8 cellular contexts compared by ENCODE assay signal in genomic region chr17:4903051-4903818, GRCh38. TPM values are rescaled to one million over a fixed set of nuclear protein-coding genes. Genes with fewer than 3 reads are reported as not detected.
DNase-seq lines count a peak whose midpoint lies in the region; ATAC-seq and TF ChIP-seq lines count a peak whose summit lies in the region.

CHRNE (minus strand) TSS chr17:4903098; CDS start chr17:4903063, 35 bp downstream.

- H3K27ac Mint-ChIP-seq in activated CD4-positive, alpha-beta T cell treated with anti-CD3 and anti-CD28 coated beads for 36 hours: peak within 1 kb of the TSS; percentile 72

- no peaks in the 10 kb centered on the region for H3K9me3 ChIP-seq in left lung

- ATAC-seq in GM21529 (IDR thresholded peaks at IDR 0.05; ENCODE audit: unreplicated experiment): peak; percentile 42
- peak; percentile 44 for ATAC-seq in activated CD4-positive, alpha-beta T cell treated with anti-CD3 and anti-CD28 coated beads for 36 hours
- ATAC-seq in left lung: peak; percentile 51
- ATAC-seq in HG03432 (IDR thresholded peaks at IDR 0.05; ENCODE audit: unreplicated experiment): no peak

- H3K4me1 Mint-ChIP-seq in activated CD4-positive, alpha-beta T cell treated with anti-CD3 and anti-CD28 coated beads for 36 hours: peaks cover 26% of the 10 kb centered on the region

- H3K36me3 ChIP-seq in left lung: no peaks in the 10 kb centered on the region

- H3K27ac ChIP-seq in left lung: peak within 1 kb of the TSS; percentile 80 to 85

- TF ChIP-seq CTCF in left lung (IDR thresholded peaks at IDR 0.05): peak; percentile 70 to 80

- H3K27me3 ChIP-seq in left lung: peaks cover 0 to 21% of the 10 kb centered on the region in 2 donors

- CTCF ChIA-PET in activated CD4-positive, alpha-beta T cell treated with anti-CD3 and anti-CD28 coated beads for 36 hours (lab: Charles Lee): interaction anchor here (0.6 to 1.7 kb wide), 18 partner anchors 13 to 710 kb away, joined by 3 to 7 read pairs (median 3); partner anchors contain the start of genes RNF167 and SLC25A11

- no peaks in the 10 kb centered on the region for H3K36me3 Mint-ChIP-seq in activated CD4-positive, alpha-beta T cell treated with anti-CD3 and anti-CD28 coated beads for 36 hours (ENCODE audit: low read depth)

- peak within 1 kb of the TSS in 1 of 2 donors; percentile 54 for H3K4me3 ChIP-seq in left lung

- H3K27me3 Mint-ChIP-seq in activated CD4-positive, alpha-beta T cell treated with anti-CD3 and anti-CD28 coated beads for 36 hours: no peaks in the 10 kb centered on the region

- DNase-seq in AG08395 (ENCODE audit: low spot score) (peak; percentile 43), NCI-H345 (lab: John Stamatoyannopoulos, UW) (peak; percentile 70), cerebellum (ENCODE audit: low spot score) (peak; percentile 76), left lung (peak; percentile 81 to 83)
- peak; percentile 89 for DNase-seq in activated CD4-positive, alpha-beta T cell treated with anti-CD3 and anti-CD28 coated beads for 36 hours
- DNase-seq in stimulated activated CD4-positive, alpha-beta T cell treated with anti-CD3 and anti-CD28 coated beads, Interleukin-4, amount 100 ng/mL, for 24 hours: peak; percentile 83

- peak within 1 kb of the TSS; percentile 65 for H3K4me3 Mint-ChIP-seq in activated CD4-positive, alpha-beta T cell treated with anti-CD3 and anti-CD28 coated beads for 36 hours

- no peaks in the 10 kb centered on the region for H3K9me3 Mint-ChIP-seq in activated CD4-positive, alpha-beta T cell treated with anti-CD3 and anti-CD28 coated beads for 36 hours (ENCODE audit: low read depth)

- POLR2A ChIA-PET in activated CD4-positive, alpha-beta T cell treated with anti-CD3 and anti-CD28 coated beads for 36 hours (lab: Charles Lee): interaction anchor here (0.7 kb wide), 1 partner anchor 155 kb away, joined by 3 read pairs; no protein-coding TSS in a partner anchor

- H3K4me1 ChIP-seq in left lung: peaks cover 11 to 48% of the 10 kb centered on the region in 2 donors

- intact Hi-C loops in activated CD4-positive, alpha-beta T cell treated with anti-CD3 and anti-CD28 coated beads for 36 hours (cut with DNase I, micrococcal nuclease): loop anchor here (1.0 to 5.0 kb wide), 6 partner anchors 37 to 534 kb away; partner anchors contain the start of genes SPAG7 (in 2 of the 2), C1QBP (in 1 of the 2), GLTPD2 (in 1 of the 2) and RNF167 (in 1 of the 2)
- intact Hi-C loops in left lung (cut with DNase I): loop anchor here in 1 of 2 donors (10.0 kb wide), 1 partner anchor 72 kb away; no protein-coding TSS in a partner anchor

RNA-seq across cellular contexts. Expression of gene CHRNE, which starts in this region (rescaled TPM):
- total RNA-seq in activated CD4-positive, alpha-beta T cell treated with anti-CD3 and anti-CD28 coated beads for 36 hours: under 1 TPM; 0.59 to 0.84 TPM
- total RNA-seq in cerebellum: 1.5 TPM
- total RNA-seq in left lung: 1 to 10 TPM; 2.9 to 4.9 TPM

Comparison
In these comparisons a context has a peak if more than half of its experiments do, and no peak if none do; other contexts are left out.
1. Peak in DNase-seq and ATAC-seq in activated CD4-positive, alpha-beta T cell treated with anti-CD3 and anti-CD28 coated beads for 36 hours; RNA of the gene not detected or under 1 TPM.